In the genomic region with DNA sequence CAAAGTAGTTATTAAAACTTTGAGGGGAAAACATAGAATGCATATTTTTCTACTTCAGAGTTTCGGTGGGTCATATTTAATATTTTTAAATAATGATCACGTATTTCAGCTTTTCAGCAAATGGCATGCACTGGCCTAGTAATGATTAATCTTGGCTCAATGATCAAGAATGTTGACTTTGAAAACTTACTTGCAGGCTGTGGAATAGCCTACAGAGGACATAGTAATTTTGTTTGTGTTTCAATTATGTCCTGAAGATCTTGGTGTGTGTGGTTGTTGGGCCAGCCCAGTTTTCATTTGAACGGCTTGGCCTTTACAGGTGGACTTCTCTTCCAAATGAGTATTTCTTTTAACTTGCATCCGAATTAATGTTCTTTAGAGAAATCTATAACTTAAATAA, we compare ENCODE assay signal across 15 cellular contexts.
"Had no signal": no experiment of that assay in that cellular context is flagged by ENCODE, and none has a peak within 500 bp of the region (broad histone marks: within the 10 kb centered on the region; RNA-seq: fewer than 3 reads in every experiment).

No MANE protein-coding gene starts in this region.

- H3K27ac Mint-ChIP-seq: activated CD8-positive, alpha-beta memory T cell treated with anti-CD3 and anti-CD28 coated beads, Interleukin-2, amount 10 ng/mL, durations not matched to agents 7 days and 5 days; neural progenitor cell had no signal

- H3K4me3 Mint-ChIP-seq: activated CD8-positive, alpha-beta memory T cell treated with anti-CD3 and anti-CD28 coated beads, Interleukin-2, amount 10 ng/mL, durations not matched to agents 7 days and 5 days; activated T-cell treated with anti-CD3 and anti-CD28 coated beads, Interleukin-2, amount 50 U/mL, for 4 hours; neural progenitor cell had no signal

- H3K4me1 Mint-ChIP-seq: neural progenitor cell had no signal

- DNase-seq: activated CD4-positive, alpha-beta T cell treated with anti-CD3 and anti-CD28 coated beads for 1 hour; activated CD4-positive, alpha-beta T cell treated with anti-CD3 and anti-CD28 coated beads, Interleukin-2, amount 50 U/mL, for 48 hours; activated CD8-positive, alpha-beta memory T cell treated with anti-CD3 and anti-CD28 coated beads, Interleukin-2, amount 10 ng/mL, durations not matched to agents 7 days and 5 days; activated gamma-delta T cell treated with Interleukin-2 at 50 U/mL for 16 hours; activated T-cell treated with anti-CD3 and anti-CD28 coated beads, Interleukin-2, amount 50 U/mL, for 4 hours; aorta; effector CD4-positive, alpha-beta T cell; left ventricle myocardium inferior; ovary; SW 1271; T-helper 9 cell; thyroid gland; uterus had no signal

- ATAC-seq: activated CD8-positive, alpha-beta memory T cell treated with anti-CD3 and anti-CD28 coated beads, Interleukin-2, amount 10 ng/mL, durations not matched to agents 7 days and 5 days; activated T-cell treated with anti-CD3 and anti-CD28 coated beads, Interleukin-2, amount 50 U/mL, for 4 hours; gastroesophageal sphincter had no signal

- H3K27me3 Mint-ChIP-seq: activated CD8-positive, alpha-beta memory T cell treated with anti-CD3 and anti-CD28 coated beads, Interleukin-2, amount 10 ng/mL, durations not matched to agents 7 days and 5 days had no signal
